2 cellular contexts compared by ENCODE assay signal in the genomic region with DNA sequence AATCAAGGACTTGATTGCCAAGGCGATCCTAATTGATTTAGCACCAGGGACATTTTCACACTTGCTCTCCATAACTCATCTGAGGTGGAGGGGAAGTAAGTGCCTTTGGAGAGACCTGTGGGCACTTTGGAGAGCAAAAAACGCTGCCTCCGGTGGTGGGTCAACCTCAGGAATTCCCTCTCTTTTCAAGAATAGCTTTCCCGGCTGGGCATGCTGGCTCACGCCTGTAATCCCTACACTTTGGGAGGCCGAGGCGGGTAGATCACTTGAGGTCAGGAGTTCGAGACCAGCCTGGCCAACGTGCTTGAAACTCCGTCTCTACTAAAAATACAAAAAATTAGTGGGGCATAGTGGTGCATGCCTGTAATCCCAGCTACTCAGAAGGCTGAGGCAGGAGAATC.
TF ChIP-seq lines count a peak whose summit lies in the region.

No MANE protein-coding gene starts in this region.

TF ChIP-seq in GM23338, 12 proteins besides CTCF, POLR2A, EP300 and RAD21 (continued from another document):
- TF ChIP-seq POLR2AphosphoS5 (IDR thresholded peaks at IDR 0.05; ENCODE audit: low read depth) (no peak), CREB1 (CRISPR knock-in tag; IDR thresholded peaks at IDR 0.05; ENCODE audit: low read depth) (no peak), JUNB (IDR thresholded peaks at IDR 0.05; ENCODE audit: unreplicated experiment) (no peak), NANOG (IDR thresholded peaks at IDR 0.05; ENCODE audit: borderline replicate concordance) (no peak), ZNF114 (CRISPR knock-in tag; IDR thresholded peaks at IDR 0.05) (no peak), STAT1 (IDR thresholded peaks at IDR 0.05; ENCODE audit: unreplicated experiment) (no peak)
- TF ChIP-seq, protein P1, sequence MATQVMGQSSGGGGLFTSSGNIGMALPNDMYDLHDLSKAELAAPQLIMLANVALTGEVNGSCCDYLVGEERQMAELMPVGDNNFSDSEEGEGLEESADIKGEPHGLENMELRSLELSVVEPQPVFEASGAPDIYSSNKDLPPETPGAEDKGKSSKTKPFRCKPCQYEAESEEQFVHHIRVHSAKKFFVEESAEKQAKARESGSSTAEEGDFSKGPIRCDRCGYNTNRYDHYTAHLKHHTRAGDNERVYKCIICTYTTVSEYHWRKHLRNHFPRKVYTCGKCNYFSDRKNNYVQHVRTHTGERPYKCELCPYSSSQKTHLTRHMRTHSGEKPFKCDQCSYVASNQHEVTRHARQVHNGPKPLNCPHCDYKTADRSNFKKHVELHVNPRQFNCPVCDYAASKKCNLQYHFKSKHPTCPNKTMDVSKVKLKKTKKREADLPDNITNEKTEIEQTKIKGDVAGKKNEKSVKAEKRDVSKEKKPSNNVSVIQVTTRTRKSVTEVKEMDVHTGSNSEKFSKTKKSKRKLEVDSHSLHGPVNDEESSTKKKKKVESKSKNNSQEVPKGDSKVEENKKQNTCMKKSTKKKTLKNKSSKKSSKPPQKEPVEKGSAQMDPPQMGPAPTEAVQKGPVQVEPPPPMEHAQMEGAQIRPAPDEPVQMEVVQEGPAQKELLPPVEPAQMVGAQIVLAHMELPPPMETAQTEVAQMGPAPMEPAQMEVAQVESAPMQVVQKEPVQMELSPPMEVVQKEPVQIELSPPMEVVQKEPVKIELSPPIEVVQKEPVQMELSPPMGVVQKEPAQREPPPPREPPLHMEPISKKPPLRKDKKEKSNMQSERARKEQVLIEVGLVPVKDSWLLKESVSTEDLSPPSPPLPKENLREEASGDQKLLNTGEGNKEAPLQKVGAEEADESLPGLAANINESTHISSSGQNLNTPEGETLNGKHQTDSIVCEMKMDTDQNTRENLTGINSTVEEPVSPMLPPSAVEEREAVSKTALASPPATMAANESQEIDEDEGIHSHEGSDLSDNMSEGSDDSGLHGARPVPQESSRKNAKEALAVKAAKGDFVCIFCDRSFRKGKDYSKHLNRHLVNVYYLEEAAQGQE (IDR thresholded peaks at IDR 0.05; ENCODE audit: unreplicated experiment), result no peak
- TF ChIP-seq, protein P2, sequence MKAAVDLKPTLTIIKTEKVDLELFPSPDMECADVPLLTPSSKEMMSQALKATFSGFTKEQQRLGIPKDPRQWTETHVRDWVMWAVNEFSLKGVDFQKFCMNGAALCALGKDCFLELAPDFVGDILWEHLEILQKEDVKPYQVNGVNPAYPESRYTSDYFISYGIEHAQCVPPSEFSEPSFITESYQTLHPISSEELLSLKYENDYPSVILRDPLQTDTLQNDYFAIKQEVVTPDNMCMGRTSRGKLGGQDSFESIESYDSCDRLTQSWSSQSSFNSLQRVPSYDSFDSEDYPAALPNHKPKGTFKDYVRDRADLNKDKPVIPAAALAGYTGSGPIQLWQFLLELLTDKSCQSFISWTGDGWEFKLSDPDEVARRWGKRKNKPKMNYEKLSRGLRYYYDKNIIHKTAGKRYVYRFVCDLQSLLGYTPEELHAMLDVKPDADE (IDR thresholded peaks at IDR 0.05), result no peak
- TF ChIP-seq, protein P3, sequence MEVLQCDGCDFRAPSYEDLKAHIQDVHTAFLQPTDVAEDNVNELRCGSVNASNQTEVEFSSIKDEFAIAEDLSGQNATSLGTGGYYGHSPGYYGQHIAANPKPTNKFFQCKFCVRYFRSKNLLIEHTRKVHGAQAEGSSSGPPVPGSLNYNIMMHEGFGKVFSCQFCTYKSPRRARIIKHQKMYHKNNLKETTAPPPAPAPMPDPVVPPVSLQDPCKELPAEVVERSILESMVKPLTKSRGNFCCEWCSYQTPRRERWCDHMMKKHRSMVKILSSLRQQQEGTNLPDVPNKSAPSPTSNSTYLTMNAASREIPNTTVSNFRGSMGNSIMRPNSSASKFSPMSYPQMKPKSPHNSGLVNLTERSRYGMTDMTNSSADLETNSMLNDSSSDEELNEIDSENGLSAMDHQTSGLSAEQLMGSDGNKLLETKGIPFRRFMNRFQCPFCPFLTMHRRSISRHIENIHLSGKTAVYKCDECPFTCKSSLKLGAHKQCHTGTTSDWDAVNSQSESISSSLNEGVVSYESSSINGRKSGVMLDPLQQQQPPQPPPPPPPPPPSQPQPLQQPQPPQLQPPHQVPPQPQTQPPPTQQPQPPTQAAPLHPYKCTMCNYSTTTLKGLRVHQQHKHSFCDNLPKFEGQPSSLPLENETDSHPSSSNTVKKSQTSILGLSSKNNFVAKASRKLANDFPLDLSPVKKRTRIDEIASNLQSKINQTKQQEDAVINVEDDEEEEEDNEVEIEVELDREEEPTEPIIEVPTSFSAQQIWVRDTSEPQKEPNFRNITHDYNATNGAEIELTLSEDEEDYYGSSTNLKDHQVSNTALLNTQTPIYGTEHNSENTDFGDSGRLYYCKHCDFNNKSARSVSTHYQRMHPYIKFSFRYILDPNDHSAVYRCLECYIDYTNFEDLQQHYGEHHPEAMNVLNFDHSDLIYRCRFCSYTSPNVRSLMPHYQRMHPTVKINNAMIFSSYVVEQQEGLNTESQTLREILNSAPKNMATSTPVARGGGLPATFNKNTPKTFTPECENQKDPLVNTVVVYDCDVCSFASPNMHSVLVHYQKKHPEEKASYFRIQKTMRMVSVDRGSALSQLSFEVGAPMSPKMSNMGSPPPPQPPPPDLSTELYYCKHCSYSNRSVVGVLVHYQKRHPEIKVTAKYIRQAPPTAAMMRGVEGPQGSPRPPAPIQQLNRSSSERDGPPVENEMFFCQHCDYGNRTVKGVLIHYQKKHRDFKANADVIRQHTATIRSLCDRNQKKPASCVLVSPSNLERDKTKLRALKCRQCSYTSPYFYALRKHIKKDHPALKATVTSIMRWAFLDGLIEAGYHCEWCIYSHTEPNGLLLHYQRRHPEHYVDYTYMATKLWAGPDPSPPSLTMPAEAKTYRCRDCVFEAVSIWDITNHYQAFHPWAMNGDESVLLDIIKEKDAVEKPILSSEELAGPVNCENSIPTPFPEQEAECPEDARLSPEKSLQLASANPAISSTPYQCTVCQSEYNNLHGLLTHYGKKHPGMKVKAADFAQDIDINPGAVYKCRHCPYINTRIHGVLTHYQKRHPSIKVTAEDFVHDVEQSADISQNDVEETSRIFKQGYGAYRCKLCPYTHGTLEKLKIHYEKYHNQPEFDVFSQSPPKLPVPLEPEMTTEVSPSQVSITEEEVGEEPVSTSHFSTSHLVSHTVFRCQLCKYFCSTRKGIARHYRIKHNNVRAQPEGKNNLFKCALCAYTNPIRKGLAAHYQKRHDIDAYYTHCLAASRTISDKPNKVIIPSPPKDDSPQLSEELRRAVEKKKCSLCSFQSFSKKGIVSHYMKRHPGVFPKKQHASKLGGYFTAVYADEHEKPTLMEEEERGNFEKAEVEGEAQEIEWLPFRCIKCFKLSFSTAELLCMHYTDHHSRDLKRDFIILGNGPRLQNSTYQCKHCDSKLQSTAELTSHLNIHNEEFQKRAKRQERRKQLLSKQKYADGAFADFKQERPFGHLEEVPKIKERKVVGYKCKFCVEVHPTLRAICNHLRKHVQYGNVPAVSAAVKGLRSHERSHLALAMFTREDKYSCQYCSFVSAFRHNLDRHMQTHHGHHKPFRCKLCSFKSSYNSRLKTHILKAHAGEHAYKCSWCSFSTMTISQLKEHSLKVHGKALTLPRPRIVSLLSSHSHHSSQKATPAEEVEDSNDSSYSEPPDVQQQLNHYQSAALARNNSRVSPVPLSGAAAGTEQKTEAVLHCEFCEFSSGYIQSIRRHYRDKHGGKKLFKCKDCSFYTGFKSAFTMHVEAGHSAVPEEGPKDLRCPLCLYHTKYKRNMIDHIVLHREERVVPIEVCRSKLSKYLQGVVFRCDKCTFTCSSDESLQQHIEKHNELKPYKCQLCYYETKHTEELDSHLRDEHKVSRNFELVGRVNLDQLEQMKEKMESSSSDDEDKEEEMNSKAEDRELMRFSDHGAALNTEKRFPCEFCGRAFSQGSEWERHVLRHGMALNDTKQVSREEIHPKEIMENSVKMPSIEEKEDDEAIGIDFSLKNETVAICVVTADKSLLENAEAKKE (CRISPR knock-in tag; IDR thresholded peaks at IDR 0.05), result no peak

TF ChIP-seq in endothelial cell of umbilical vein, 7 proteins besides CTCF, POLR2A, EP300 and RAD21 (continued from another document):
- TF ChIP-seq, protein P4, sequence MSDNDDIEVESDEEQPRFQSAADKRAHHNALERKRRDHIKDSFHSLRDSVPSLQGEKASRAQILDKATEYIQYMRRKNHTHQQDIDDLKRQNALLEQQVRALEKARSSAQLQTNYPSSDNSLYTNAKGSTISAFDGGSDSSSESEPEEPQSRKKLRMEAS (IDR thresholded peaks at IDR 0.05; ENCODE audit: insufficient read depth, insufficient read length), result no peak
- TF ChIP-seq POLR2AphosphoS5 (IDR thresholded peaks at IDR 0.05; ENCODE audit: insufficient read depth, low read depth, low read length), result no peak
- TF ChIP-seq EZH2 (IDR thresholded peaks at IDR 0.05; ENCODE audit: borderline replicate concordance, low read depth, low read length, severe bottlenecking), result no peak
- TF ChIP-seq MYC (IDR thresholded peaks at IDR 0.05; ENCODE audit: low read depth, low read length), result no peak
- no peak for TF ChIP-seq GATA2 (IDR thresholded peaks at IDR 0.05; ENCODE audit: insufficient read depth, insufficient read length, low read depth, low read length)
